In the genomic region with DNA sequence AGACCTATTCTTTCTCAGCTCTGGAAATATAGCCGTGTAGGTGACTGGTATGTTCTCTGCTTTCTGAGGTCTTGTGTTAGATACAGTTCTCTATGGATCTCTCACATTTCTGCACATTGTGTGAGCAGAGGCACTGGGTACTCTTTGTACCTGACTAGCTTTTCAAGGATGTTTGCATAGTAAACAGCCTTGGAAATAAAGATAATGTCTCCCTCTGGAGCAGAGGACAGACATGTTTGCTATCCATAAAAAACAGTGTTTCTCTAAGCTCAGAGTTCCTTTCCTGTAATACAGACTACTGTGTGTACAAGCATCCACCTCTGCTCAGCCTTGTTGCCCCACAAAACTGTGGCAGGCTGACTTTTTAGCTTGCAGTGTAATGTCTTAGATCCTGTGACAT, we compare ENCODE assay signal across 32 cellular contexts.
"Had no signal": no experiment of that assay in that cellular context is flagged by ENCODE, and none has a peak within 500 bp of the region (broad histone marks: within the 10 kb centered on the region; RNA-seq: fewer than 3 reads in every experiment).

No MANE protein-coding gene starts in this region.

- H3K9me3 ChIP-seq: breast epithelium, esophagus muscularis mucosa, heart left ventricle, left ventricle myocardium inferior, ovary, psoas muscle, sigmoid colon, suprapubic skin, tibial artery, upper lobe of right lung had no signal

- H3K27ac ChIP-seq: breast epithelium, esophagus muscularis mucosa, foreskin keratinocyte, heart left ventricle, left ventricle myocardium inferior, ovary, psoas muscle, sigmoid colon, suprapubic skin, tibial artery, upper lobe of right lung had no signal

- DNase-seq: activated CD4-positive, alpha-beta memory T cell treated with anti-CD3 and anti-CD28 coated beads, Interleukin-2, amount 10 ng/mL, durations not matched to agents 7 days and 5 days; activated CD4-positive, alpha-beta T cell treated with anti-CD3 and anti-CD28 coated beads for 1 hour; activated CD4-positive, alpha-beta T cell treated with anti-CD3 and anti-CD28 coated beads, Interleukin-2, amount 10 ng/mL, durations not matched to agents 7 days and 5 days; activated CD8-positive, alpha-beta memory T cell treated with anti-CD3 and anti-CD28 coated beads, Interleukin-2, amount 50 U/mL, for 48 hours; activated gamma-delta T cell treated with Interleukin-2 at 50 U/mL for 16 hours; activated naive CD8-positive, alpha-beta T cell treated with anti-CD3 and anti-CD28 coated beads, Interleukin-2, amount 50 U/mL, for 24 hours; activated T-cell treated with anti-CD3 and anti-CD28 coated beads, Interleukin-2, amount 50 U/mL, for 24 hours; amygdala; central memory CD4-positive, alpha-beta T cell; effector CD4-positive, alpha-beta T cell; foreskin keratinocyte; heart left ventricle; kidney glomerular epithelial cell; left ventricle myocardium inferior; mesendoderm; naive B cell; nephron progenitor cell; ovary; psoas muscle; sigmoid colon; stimulated activated CD4-positive, alpha-beta T cell treated with anti-CD3 and anti-CD28 coated beads, Interleukin-15, amount 100 ng/mL, for 24 hours; stimulated activated CD4-positive, alpha-beta T cell treated with anti-CD3 and anti-CD28 coated beads, Interleukin-2, amount 100 ng/mL, for 24 hours; stimulated activated naive B cell treated with anti-CD40 and anti-IgM and Interleukin-4, amounts not matched to agents 10 μg/mL and 1 μg/mL and 100 μg/mL, for 72 hours; tibial artery; upper lobe of right lung had no signal

- H3K36me3 ChIP-seq: breast epithelium, esophagus muscularis mucosa, heart left ventricle, left ventricle myocardium inferior, ovary, sigmoid colon, suprapubic skin, tibial artery, upper lobe of right lung had no signal

- H3K27me3 ChIP-seq: breast epithelium, esophagus muscularis mucosa, foreskin keratinocyte, heart left ventricle, ovary, sigmoid colon, suprapubic skin, tibial artery, upper lobe of right lung had no signal

- H3K4me1 ChIP-seq: breast epithelium, esophagus muscularis mucosa, foreskin keratinocyte, heart left ventricle, left ventricle myocardium inferior, psoas muscle, sigmoid colon, suprapubic skin, tibial artery, upper lobe of right lung had no signal

- H3K4me3 ChIP-seq: breast epithelium, esophagus muscularis mucosa, heart left ventricle, left ventricle myocardium inferior, lung, ovary, psoas muscle, sigmoid colon, smooth muscle cell, suprapubic skin, tibial artery, upper lobe of right lung had no signal

- ATAC-seq: activated naive CD8-positive, alpha-beta T cell treated with anti-CD3 and anti-CD28 coated beads, Interleukin-2, amount 50 U/mL, for 24 hours; activated T-helper 17 cell treated with anti-CD3 and anti-CD28 coated beads, Interleukin-2, amount 50 U/mL, for 72 hours; foreskin keratinocyte; heart left ventricle; psoas muscle; stimulated activated naive B cell treated with anti-CD40 and anti-IgM and Interleukin-4, amounts not matched to agents 10 μg/mL and 1 μg/mL and 100 μg/mL, for 72 hours; upper lobe of right lung; WTC11 had no signal
